In the genomic region with DNA sequence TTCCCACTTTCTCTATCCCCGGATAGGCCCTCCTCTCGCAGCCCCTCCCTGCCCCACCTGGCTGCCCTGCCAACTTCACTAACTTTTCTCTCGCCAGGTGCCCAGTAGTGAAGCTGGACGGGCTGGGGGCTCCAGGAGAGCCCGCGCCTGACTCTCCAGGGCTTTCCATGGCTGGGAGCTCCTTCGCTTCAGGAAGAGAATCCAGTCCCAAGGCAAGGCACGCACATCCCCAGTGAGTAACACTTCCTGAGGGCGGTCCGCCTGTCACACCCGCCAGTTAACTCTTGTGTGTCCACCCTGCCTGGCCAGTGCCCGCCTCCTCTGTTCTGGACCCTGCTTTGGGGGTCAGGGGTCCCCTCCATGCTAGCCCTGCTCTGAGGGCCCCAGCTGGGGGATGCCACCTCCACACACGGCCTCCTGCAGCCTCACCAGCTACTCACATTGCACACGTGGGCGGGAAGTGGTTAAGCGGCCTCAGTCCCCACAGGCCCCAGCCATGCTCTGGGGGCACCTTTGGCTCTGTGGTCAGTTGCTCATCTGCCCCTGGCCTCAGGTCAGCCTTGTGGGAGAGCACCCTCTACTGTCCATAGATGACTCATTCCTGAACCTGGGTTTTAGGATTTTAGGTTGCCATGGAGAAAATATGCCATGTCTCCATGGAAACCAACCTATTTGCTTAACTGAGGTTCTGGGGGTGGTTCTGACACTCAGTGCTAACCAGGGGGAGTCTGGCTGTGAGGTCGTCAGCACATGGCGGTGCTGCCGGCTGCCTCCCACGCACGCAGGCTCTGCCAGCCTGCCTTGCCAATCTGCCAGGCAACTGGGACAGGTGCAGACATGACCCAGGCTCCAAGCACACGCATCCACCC, we compare ENCODE assay signal across 8 cellular contexts. TPM values are rescaled to one million over a fixed set of nuclear protein-coding genes. Genes with fewer than 3 reads are reported as not detected.
DNase-seq lines count a peak whose midpoint lies in the region; ATAC-seq and TF ChIP-seq lines count a peak whose summit lies in the region.

A gene with protein sequence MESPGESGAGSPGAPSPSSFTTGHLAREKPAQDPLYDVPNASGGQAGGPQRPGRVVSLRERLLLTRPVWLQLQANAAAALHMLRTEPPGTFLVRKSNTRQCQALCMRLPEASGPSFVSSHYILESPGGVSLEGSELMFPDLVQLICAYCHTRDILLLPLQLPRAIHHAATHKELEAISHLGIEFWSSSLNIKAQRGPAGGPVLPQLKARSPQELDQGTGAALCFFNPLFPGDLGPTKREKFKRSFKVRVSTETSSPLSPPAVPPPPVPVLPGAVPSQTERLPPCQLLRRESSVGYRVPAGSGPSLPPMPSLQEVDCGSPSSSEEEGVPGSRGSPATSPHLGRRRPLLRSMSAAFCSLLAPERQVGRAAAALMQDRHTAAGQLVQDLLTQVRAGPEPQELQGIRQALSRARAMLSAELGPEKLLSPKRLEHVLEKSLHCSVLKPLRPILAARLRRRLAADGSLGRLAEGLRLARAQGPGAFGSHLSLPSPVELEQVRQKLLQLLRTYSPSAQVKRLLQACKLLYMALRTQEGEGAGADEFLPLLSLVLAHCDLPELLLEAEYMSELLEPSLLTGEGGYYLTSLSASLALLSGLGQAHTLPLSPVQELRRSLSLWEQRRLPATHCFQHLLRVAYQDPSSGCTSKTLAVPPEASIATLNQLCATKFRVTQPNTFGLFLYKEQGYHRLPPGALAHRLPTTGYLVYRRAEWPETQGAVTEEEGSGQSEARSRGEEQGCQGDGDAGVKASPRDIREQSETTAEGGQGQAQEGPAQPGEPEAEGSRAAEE (minus strand): TSS at position 201 of the 869 bp plus-strand sequence. CDS start 32 bp downstream, at position 169.

- H3K4me3 ChIP-seq in BJ (ENCODE audit: low read depth, low read length) = peak within 1 kb of the TSS; percentile 78
- H3K4me3 ChIP-seq in Peyer's patch = peak within 1 kb of the TSS; percentile 42 to 92 (median 61)
- peak within 1 kb of the TSS; percentile 72 to 78 for H3K4me3 ChIP-seq in ascending aorta
- peak within 1 kb of the TSS; percentile 26 for H3K4me3 ChIP-seq in parathyroid adenoma (ENCODE audit: low read depth, low read length)

- peak within 1 kb of the TSS; percentile 44 for H3K4me2 ChIP-seq in parathyroid adenoma (ENCODE audit: low read length)

- CTCF ChIA-PET in BJ (lab: Yijun Ruan, JAX) = interaction anchor here (0.9 to 8.7 kb wide), 15 partner anchors 9 to 82 kb away, joined by 3 to 201 read pairs (median 5); a partner anchor contains a TSS

- H2AFZ ChIP-seq in parathyroid adenoma = peak within 1 kb of the TSS; percentile 62

- POLR2A ChIA-PET in BJ (lab: Charles Lee) = interaction anchor here (0.7 to 2.9 kb wide), 3 partner anchors 20 to 23 kb away, joined by 3 to 34 read pairs (median 3); a partner anchor contains a TSS

- no peaks in the 10 kb centered on the region for H3K9me3 ChIP-seq in Peyer's patch
- no peaks in the 10 kb centered on the region for H3K9me3 ChIP-seq in ascending aorta
- no peaks in the 10 kb centered on the region for H3K9me3 ChIP-seq in parathyroid adenoma (ENCODE audit: control insufficient read depth, low read length)

- intact Hi-C loops in ascending aorta (cut with DNase I) = no loop called here
- intact Hi-C loops in left cardiac atrium (cut with DNase I) = no loop called here

- H3K27ac ChIP-seq in Peyer's patch (peak within 1 kb of the TSS; percentile 61 to 81 (median 70)), ascending aorta (peak within 1 kb of the TSS; percentile 73 to 75), parathyroid adenoma (peak within 1 kb of the TSS; percentile 6)

- TF ChIP-seq POLR2A in Peyer's patch (IDR thresholded peaks at IDR 0.05) = peak; percentile 26 to 45

- no peak within 1 kb of the TSS for H3K9ac ChIP-seq in parathyroid adenoma

- H3K4me1 ChIP-seq in Peyer's patch (peaks cover 5 to 31% (median 19%) of the 10 kb centered on the region in 4 donors), ascending aorta (peaks cover 13 to 23% of the 10 kb centered on the region in 2 donors), parathyroid adenoma (no peaks in the 10 kb centered on the region)

- H3K79me2 ChIP-seq in parathyroid adenoma = no peaks in the 10 kb centered on the region

- H3K27me3 ChIP-seq in BJ (ENCODE audit: control insufficient read depth, insufficient read depth, low read length) (no peaks in the 10 kb centered on the region), Peyer's patch (no peaks in the 10 kb centered on the region), ascending aorta (no peaks in the 10 kb centered on the region), parathyroid adenoma (ENCODE audit: control insufficient read depth, insufficient read depth, low read length) (no peaks in the 10 kb centered on the region)

- DNase-seq in BJ (ENCODE audit: low read depth) = peak; percentile 93
- peak; percentile 44 to 79 (median 73) for DNase-seq in Peyer's patch
- DNase-seq in ascending aorta (ENCODE audit: low spot score in 2 of 2) = peak in 1 of 2 donors; percentile 84
- DNase-seq in left cardiac atrium = peak; percentile 82
- no peak for DNase-seq in activated gamma-delta T cell (lab: John Stamatoyannopoulos, UW)

- TF ChIP-seq CTCF in BJ (IDR thresholded peaks at IDR 0.05; ENCODE audit: insufficient read depth, low read depth, low read length) (peak; percentile 39), Peyer's patch (IDR thresholded peaks at IDR 0.05) (peak in 2 of 6 experiments; percentile 19 to 27), ascending aorta (IDR thresholded peaks at IDR 0.05) (peak; percentile 9 to 33 (median 12)), parathyroid adenoma (IDR thresholded peaks at IDR 0.05) (peak; percentile 42)

- ATAC-seq in GM18909 (IDR thresholded peaks at IDR 0.05; ENCODE audit: poor library complexity, unreplicated experiment) (peak; percentile 68), HG03460 (IDR thresholded peaks at IDR 0.05; ENCODE audit: unreplicated experiment) (peak; percentile 69), left cardiac atrium (peak; percentile 69 to 84)

- peaks cover 40% of the 10 kb centered on the region for H3K36me3 ChIP-seq in BJ (ENCODE audit: control insufficient read depth, insufficient read depth, low read length)
- peaks cover 0 to 69% (median 0%) of the 10 kb centered on the region in 3 donors for H3K36me3 ChIP-seq in Peyer's patch
- H3K36me3 ChIP-seq in ascending aorta = peaks cover 40 to 44% of the 10 kb centered on the region in 2 donors
- no peaks in the 10 kb centered on the region for H3K36me3 ChIP-seq in parathyroid adenoma (ENCODE audit: control insufficient read depth, insufficient read depth, low read length)

RNA-seq across cellular contexts. Expression of the gene that starts here (rescaled TPM):
- polyA plus RNA-seq in BJ (2011; rRNA removed) = 6.3 and 9.2 TPM in 2 replicates
- 5.4 and 5.8 TPM in 2 replicates for polyA minus RNA-seq in BJ (2011; rRNA and poly(A)+ RNA removed)
- total RNA-seq in Peyer's patch (10 to 100 TPM in 2 of 4 donors, 1 to 10 TPM in 2; 4.1 to 18.9 (median 10.8) TPM), ascending aorta (28.5 TPM), left cardiac atrium (1 to 10 TPM; 2.2 to 4.6 TPM)

Comparison
In these comparisons a context has a peak if more than half of its experiments do, and no peak if none do; other contexts are left out.
1. H3K4me3 ChIP-seq: peak in every context shown above with its lines; median percentile 78 in BJ; 75 in ascending aorta; 61 in Peyer's patch; 26 in parathyroid adenoma.
2. H3K27ac ChIP-seq: peak in every context shown above with its lines; median percentile 74 in ascending aorta; 70 in Peyer's patch; 6 in parathyroid adenoma.